Comparison of ENCODE assay signal across 25 cellular contexts in genomic region chr2:5507374-5507773, GRCh38.
"Had no signal": no experiment of that assay in that cellular context is flagged by ENCODE, and none has a peak within 500 bp of the region (broad histone marks: within the 10 kb centered on the region; RNA-seq: fewer than 3 reads in every experiment).

No MANE protein-coding gene starts in this region.

- H3K36me3 ChIP-seq: tibial nerve had no signal

- H3K27ac Mint-ChIP-seq: activated naive CD4-positive, alpha-beta T cell treated with anti-CD3 and anti-CD28 coated beads, Interleukin-2, amount 10 ng/mL, durations not matched to agents 7 days and 5 days; activated naive CD8-positive, alpha-beta T cell treated with anti-CD3 and anti-CD28 coated beads, Interleukin-2, amount 50 U/mL, for 24 hours; mesothelial cell of epicardium; nephron; stimulated activated naive CD8-positive, alpha-beta T cell treated with anti-CD3 and anti-CD28 coated beads, Interleukin-15, Interleukin-2, amounts not matched to agents 100 ng/mL and 50 ng/mL, for 24 hours had no signal

- H3K4me1 ChIP-seq: tibial nerve had no signal

- H3K27me3 Mint-ChIP-seq: activated naive CD4-positive, alpha-beta T cell treated with anti-CD3 and anti-CD28 coated beads, Interleukin-2, amount 10 ng/mL, durations not matched to agents 7 days and 5 days; activated naive CD8-positive, alpha-beta T cell treated with anti-CD3 and anti-CD28 coated beads, Interleukin-2, amount 50 U/mL, for 24 hours; brain; stimulated activated naive CD8-positive, alpha-beta T cell treated with anti-CD3 and anti-CD28 coated beads, Interleukin-15, Interleukin-2, amounts not matched to agents 100 ng/mL and 50 ng/mL, for 24 hours had no signal

- H3K4me1 Mint-ChIP-seq: activated naive CD4-positive, alpha-beta T cell treated with anti-CD3 and anti-CD28 coated beads, Interleukin-2, amount 10 ng/mL, durations not matched to agents 7 days and 5 days; activated naive CD8-positive, alpha-beta T cell treated with anti-CD3 and anti-CD28 coated beads, Interleukin-2, amount 50 U/mL, for 24 hours; brain; nephron had no signal

- H3K4me3 ChIP-seq: dorsolateral prefrontal cortex, lung, tibial nerve had no signal

- H3K9me3 Mint-ChIP-seq: activated naive CD4-positive, alpha-beta T cell treated with anti-CD3 and anti-CD28 coated beads, Interleukin-2, amount 10 ng/mL, durations not matched to agents 7 days and 5 days; activated naive CD8-positive, alpha-beta T cell treated with anti-CD3 and anti-CD28 coated beads, Interleukin-2, amount 50 U/mL, for 24 hours; brain; mesothelial cell of epicardium; nephron had no signal

- H3K27ac ChIP-seq: dorsolateral prefrontal cortex, epithelial cell of prostate, tibial nerve, VCaP had no signal

- H3K36me3 Mint-ChIP-seq: activated naive CD4-positive, alpha-beta T cell treated with anti-CD3 and anti-CD28 coated beads, Interleukin-2, amount 10 ng/mL, durations not matched to agents 7 days and 5 days; brain; mesothelial cell of epicardium had no signal

- H3K27me3 ChIP-seq: tibial nerve had no signal

- H3K9me3 ChIP-seq: tibial nerve had no signal

- ATAC-seq: activated naive CD8-positive, alpha-beta T cell treated with anti-CD3 and anti-CD28 coated beads, Interleukin-2, amount 50 U/mL, for 24 hours; left colon had no signal

- H3K4me3 Mint-ChIP-seq: activated naive CD4-positive, alpha-beta T cell treated with anti-CD3 and anti-CD28 coated beads, Interleukin-2, amount 10 ng/mL, durations not matched to agents 7 days and 5 days; activated naive CD8-positive, alpha-beta T cell treated with anti-CD3 and anti-CD28 coated beads, Interleukin-2, amount 50 U/mL, for 24 hours; brain; mesothelial cell of epicardium; nephron; stimulated activated naive CD8-positive, alpha-beta T cell treated with anti-CD3 and anti-CD28 coated beads, Interleukin-15, Interleukin-2, amounts not matched to agents 100 ng/mL and 50 ng/mL, for 24 hours had no signal

- DNase-seq: activated CD4-positive, alpha-beta T cell treated with anti-CD3 and anti-CD28 coated beads, Interleukin-2, amount 50 U/mL, for 1 hour; activated CD4-positive, CD25-positive, alpha-beta regulatory T cell treated with anti-CD3 and anti-CD28 coated beads, Interleukin-2, amount 50 U/mL, for 72 hours; activated CD8-positive, alpha-beta memory T cell treated with anti-CD3 and anti-CD28 coated beads, Interleukin-2, amount 50 U/mL, for 48 hours; activated effector memory CD4-positive, alpha-beta T cell treated with Interleukin-2 at 50 U/mL for 16 hours; activated naive CD4-positive, alpha-beta T cell treated with anti-CD3 and anti-CD28 coated beads, Interleukin-2, amount 10 ng/mL, durations not matched to agents 7 days and 5 days; activated naive CD8-positive, alpha-beta T cell treated with anti-CD3 and anti-CD28 coated beads, Interleukin-2, amount 50 U/mL, for 24 hours; activated T-cell treated with anti-CD3 and anti-CD28 coated beads, Interleukin-2, amount 50 U/mL, for 48 hours; anterior cingulate cortex; central memory CD4-positive, alpha-beta T cell; dorsolateral prefrontal cortex; foreskin fibroblast; hippocampal formation; islet precursor cell; left colon; small intestine; stimulated activated CD4-positive, alpha-beta T cell treated with anti-CD3 and anti-CD28 coated beads, Interleukin-15, amount 100 ng/mL, for 24 hours; stimulated activated CD4-positive, alpha-beta T cell treated with anti-CD3 and anti-CD28 coated beads, Interleukin-2, amount 100 ng/mL, for 48 hours had no signal
